ENCODE assay signal across 11 cellular contexts in the genomic region with DNA sequence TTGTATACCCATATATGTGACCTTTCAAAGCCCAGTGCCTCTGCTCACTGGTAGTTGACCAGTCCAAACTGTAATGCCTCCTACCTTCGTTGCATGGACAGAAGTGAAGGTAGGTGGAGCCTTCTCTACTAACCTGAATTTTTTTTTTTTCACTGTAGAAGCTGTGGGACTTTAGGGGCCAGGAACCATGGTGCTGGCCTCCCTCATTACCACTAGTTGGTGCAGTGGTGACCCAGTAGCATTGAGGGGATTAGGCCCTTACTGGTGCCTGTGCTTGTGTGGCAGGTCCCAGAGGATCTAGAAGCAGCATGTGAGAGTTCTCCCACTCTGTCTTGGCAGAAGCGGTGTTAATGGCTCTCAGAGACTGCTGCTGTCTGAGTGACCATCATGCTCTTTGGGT. TPM values are rescaled to one million over a fixed set of nuclear protein-coding genes. Genes with fewer than 3 reads are reported as not detected.
DNase-seq lines count a peak whose midpoint lies in the region; ATAC-seq and TF ChIP-seq lines count a peak whose summit lies in the region.
"Had no signal": no experiment of that assay in that cellular context is flagged by ENCODE, and none has a peak within 500 bp of the region (broad histone marks: within the 10 kb centered on the region; RNA-seq: fewer than 3 reads in every experiment).

No MANE protein-coding gene starts in this region.

- intact Hi-C loops in Right ventricle myocardium inferior (cut with DNase I), result no loop called here

- H3K27me3 Mint-ChIP-seq in WTC11 (ENCODE audit: low read depth) (peaks cover 26% of the 10 kb centered on the region), neural crest cell (ENCODE audit: low read depth) (peaks cover 35% of the 10 kb centered on the region)
- peaks cover 16% of the 10 kb centered on the region for H3K27me3 Mint-ChIP-seq in activated CD8-positive, alpha-beta T cell treated with anti-CD3 and anti-CD28 coated beads, Interleukin-2, amount 10 ng/mL, durations not matched to agents 7 days and 5 days (ENCODE audit: low read depth)

- no peaks in the 10 kb centered on the region for H3K9me3 Mint-ChIP-seq in WTC11
- H3K9me3 Mint-ChIP-seq in neural crest cell, result no peaks in the 10 kb centered on the region
- H3K9me3 Mint-ChIP-seq in activated CD8-positive, alpha-beta T cell treated with anti-CD3 and anti-CD28 coated beads, Interleukin-2, amount 10 ng/mL, durations not matched to agents 7 days and 5 days (ENCODE audit: insufficient read depth), result no peaks in the 10 kb centered on the region

- CTCF ChIA-PET in WTC11 (lab: Charles Lee), result interaction anchor here (1.1 to 4.2 kb wide), 7 partner anchors 10 to 212 kb away, joined by 3 to 21 read pairs (median 5); no protein-coding TSS in a partner anchor
- CTCF ChIA-PET in activated CD8-positive, alpha-beta T cell treated with anti-CD3 and anti-CD28 coated beads, Interleukin-2, amount 10 ng/mL, durations not matched to agents 7 days and 5 days (lab: Charles Lee), result interaction anchor here (1.4 kb wide), 1 partner anchor 18 kb away, joined by 3 read pairs; no protein-coding TSS in a partner anchor

- TF ChIP-seq CTCF in WTC11 (IDR thresholded peaks at IDR 0.05), result no peak
- TF ChIP-seq CTCF in neural crest cell (conservative IDR thresholded peaks at IDR 0.05), result no peak

- POLR2A ChIA-PET in WTC11 (lab: Charles Lee), result interaction anchor here (0.8 kb wide), 1 partner anchor 31 kb away, joined by 3 read pairs; no protein-coding TSS in a partner anchor
- POLR2A ChIA-PET in activated CD8-positive, alpha-beta T cell treated with anti-CD3 and anti-CD28 coated beads, Interleukin-2, amount 10 ng/mL, durations not matched to agents 7 days and 5 days (lab: Charles Lee), result interaction anchor here (0.6 kb wide), 1 partner anchor 1703 kb away, joined by 3 read pairs; no protein-coding TSS in a partner anchor

- H3K27ac Mint-ChIP-seq in WTC11 (peak overlapping the region; percentile 70; the same call in 1 of the 2 replicates), neural crest cell (ENCODE audit: unreplicated experiment) (no peak overlapping the region)
- H3K27ac Mint-ChIP-seq in activated CD8-positive, alpha-beta T cell treated with anti-CD3 and anti-CD28 coated beads, Interleukin-2, amount 10 ng/mL, durations not matched to agents 7 days and 5 days, result no peak overlapping the region

- DNase-seq in SIG-M5 treated with dmso at 0.1 percent for 504 hours (lab: John Stamatoyannopoulos, UW; ENCODE audit: unreplicated experiment), result peak; percentile 39
- DNase-seq in SIG-M5 (lab: John Stamatoyannopoulos, UW), result no peak
- DNase-seq in HT-29 (ENCODE audit: low spot score), result peak; percentile 21
- peak; percentile 34 for DNase-seq in WTC11 (ENCODE audit: low spot score)
- DNase-seq in neural crest cell (ENCODE audit: low read depth, low spot score), result no peak
- no peak for DNase-seq in activated CD8-positive, alpha-beta T cell treated with anti-CD3 and anti-CD28 coated beads, Interleukin-2, amount 10 ng/mL, durations not matched to agents 7 days and 5 days
- no peak for DNase-seq in Right ventricle myocardium inferior (ENCODE audit: missing footprints)
- DNase-seq: Right ventricle myocardium superior, trophoblast cell had no signal

- H3K4me1 Mint-ChIP-seq in WTC11, result peaks cover 28% of the 10 kb centered on the region
- peaks cover 13% of the 10 kb centered on the region for H3K4me1 Mint-ChIP-seq in neural crest cell
- peaks cover 10% of the 10 kb centered on the region for H3K4me1 Mint-ChIP-seq in activated CD8-positive, alpha-beta T cell treated with anti-CD3 and anti-CD28 coated beads, Interleukin-2, amount 10 ng/mL, durations not matched to agents 7 days and 5 days (ENCODE audit: low read depth)

- H3K4me3 Mint-ChIP-seq in WTC11 (peak overlapping the region; percentile 42; the same call in 1 of the 2 replicates), neural crest cell (peak overlapping the region; percentile 54)
- no peak overlapping the region for H3K4me3 Mint-ChIP-seq in activated CD8-positive, alpha-beta T cell treated with anti-CD3 and anti-CD28 coated beads, Interleukin-2, amount 10 ng/mL, durations not matched to agents 7 days and 5 days

- peak; percentile 19 for ATAC-seq in WTC11
- ATAC-seq in activated CD8-positive, alpha-beta T cell treated with anti-CD3 and anti-CD28 coated beads, Interleukin-2, amount 10 ng/mL, durations not matched to agents 7 days and 5 days, result no peak
- no peak for ATAC-seq in GM21526 (IDR thresholded peaks at IDR 0.05; ENCODE audit: low FRiP score, unreplicated experiment)
- ATAC-seq in Right ventricle myocardium inferior, result no peak
- ATAC-seq: activated CD4-positive, CD25-positive, alpha-beta regulatory T cell treated with anti-CD3 and anti-CD28 coated beads, Interleukin-2, amount 50 U/mL, for 24 hours had no signal

- H3K36me3 Mint-ChIP-seq in WTC11, result no peaks in the 10 kb centered on the region
- H3K36me3 Mint-ChIP-seq in neural crest cell (ENCODE audit: low read depth), result no peaks in the 10 kb centered on the region
- H3K36me3 Mint-ChIP-seq in activated CD8-positive, alpha-beta T cell treated with anti-CD3 and anti-CD28 coated beads, Interleukin-2, amount 10 ng/mL, durations not matched to agents 7 days and 5 days (ENCODE audit: low read depth), result no peaks in the 10 kb centered on the region

TF ChIP-seq in WTC11, 78 proteins besides CTCF, POLR2A, EP300 and RAD21 (continues in another document):
- no peak for TF ChIP-seq IRF2 (CRISPR knock-in tag; IDR thresholded peaks at IDR 0.05; ENCODE audit: borderline replicate concordance, low read depth)
- TF ChIP-seq, protein P1, sequence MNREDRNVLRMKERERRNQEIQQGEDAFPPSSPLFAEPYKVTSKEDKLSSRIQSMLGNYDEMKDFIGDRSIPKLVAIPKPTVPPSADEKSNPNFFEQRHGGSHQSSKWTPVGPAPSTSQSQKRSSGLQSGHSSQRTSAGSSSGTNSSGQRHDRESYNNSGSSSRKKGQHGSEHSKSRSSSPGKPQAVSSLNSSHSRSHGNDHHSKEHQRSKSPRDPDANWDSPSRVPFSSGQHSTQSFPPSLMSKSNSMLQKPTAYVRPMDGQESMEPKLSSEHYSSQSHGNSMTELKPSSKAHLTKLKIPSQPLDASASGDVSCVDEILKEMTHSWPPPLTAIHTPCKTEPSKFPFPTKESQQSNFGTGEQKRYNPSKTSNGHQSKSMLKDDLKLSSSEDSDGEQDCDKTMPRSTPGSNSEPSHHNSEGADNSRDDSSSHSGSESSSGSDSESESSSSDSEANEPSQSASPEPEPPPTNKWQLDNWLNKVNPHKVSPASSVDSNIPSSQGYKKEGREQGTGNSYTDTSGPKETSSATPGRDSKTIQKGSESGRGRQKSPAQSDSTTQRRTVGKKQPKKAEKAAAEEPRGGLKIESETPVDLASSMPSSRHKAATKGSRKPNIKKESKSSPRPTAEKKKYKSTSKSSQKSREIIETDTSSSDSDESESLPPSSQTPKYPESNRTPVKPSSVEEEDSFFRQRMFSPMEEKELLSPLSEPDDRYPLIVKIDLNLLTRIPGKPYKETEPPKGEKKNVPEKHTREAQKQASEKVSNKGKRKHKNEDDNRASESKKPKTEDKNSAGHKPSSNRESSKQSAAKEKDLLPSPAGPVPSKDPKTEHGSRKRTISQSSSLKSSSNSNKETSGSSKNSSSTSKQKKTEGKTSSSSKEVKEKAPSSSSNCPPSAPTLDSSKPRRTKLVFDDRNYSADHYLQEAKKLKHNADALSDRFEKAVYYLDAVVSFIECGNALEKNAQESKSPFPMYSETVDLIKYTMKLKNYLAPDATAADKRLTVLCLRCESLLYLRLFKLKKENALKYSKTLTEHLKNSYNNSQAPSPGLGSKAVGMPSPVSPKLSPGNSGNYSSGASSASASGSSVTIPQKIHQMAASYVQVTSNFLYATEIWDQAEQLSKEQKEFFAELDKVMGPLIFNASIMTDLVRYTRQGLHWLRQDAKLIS (CRISPR knock-in tag; IDR thresholded peaks at IDR 0.05; ENCODE audit: borderline replicate concordance), result no peak
- TF ChIP-seq, protein P2, sequence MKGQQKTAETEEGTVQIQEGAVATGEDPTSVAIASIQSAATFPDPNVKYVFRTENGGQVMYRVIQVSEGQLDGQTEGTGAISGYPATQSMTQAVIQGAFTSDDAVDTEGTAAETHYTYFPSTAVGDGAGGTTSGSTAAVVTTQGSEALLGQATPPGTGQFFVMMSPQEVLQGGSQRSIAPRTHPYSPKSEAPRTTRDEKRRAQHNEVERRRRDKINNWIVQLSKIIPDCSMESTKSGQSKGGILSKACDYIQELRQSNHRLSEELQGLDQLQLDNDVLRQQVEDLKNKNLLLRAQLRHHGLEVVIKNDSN (CRISPR knock-in tag; IDR thresholded peaks at IDR 0.05), result no peak
- no peak for TF ChIP-seq SP1 (CRISPR knock-in tag; conservative IDR thresholded peaks at IDR 0.05)
- TF ChIP-seq ZBTB21 (CRISPR knock-in tag; IDR thresholded peaks at IDR 0.05; ENCODE audit: borderline replicate concordance), result no peak

RNA-seq across cellular contexts. Expression of a gene that starts 2.3 kb away (rescaled TPM):
- 9.9 and 12.4 TPM in 2 replicates for total RNA-seq in HT-29 (2014; rRNA removed; shearing (Covaris generic))
- total RNA-seq in WTC11 (2021), result 26.1 to 28.5 TPM (median 27.4 TPM) in 3 replicates
- total RNA-seq in neural crest cell, result 10.8 and 11.7 TPM in 2 replicates
- total RNA-seq in activated CD8-positive, alpha-beta T cell treated with anti-CD3 and anti-CD28 coated beads, Interleukin-2, amount 10 ng/mL, durations not matched to agents 7 days and 5 days, result 1 to 10 TPM; 2.5 to 4.1 TPM
- 15.3 TPM for total RNA-seq in Right ventricle myocardium inferior

RNA-seq across cellular contexts. Expression of a gene that starts 56.5 kb away (rescaled TPM):
- total RNA-seq in HT-29 (2014; rRNA removed; shearing (Covaris generic)), result 1.6 and 2.7 TPM in 2 replicates
- total RNA-seq in WTC11 (2021) (15.9 to 18.4 TPM (median 16.9 TPM) in 3 replicates), neural crest cell (16.1 and 16.9 TPM in 2 replicates), Right ventricle myocardium inferior (6.3 TPM)
- total RNA-seq in activated CD8-positive, alpha-beta T cell treated with anti-CD3 and anti-CD28 coated beads, Interleukin-2, amount 10 ng/mL, durations not matched to agents 7 days and 5 days, result 1 to 10 TPM; 7.7 to 8.1 TPM

Comparison
In these comparisons a context has a peak if more than half of its experiments do, and no peak if none do; other contexts are left out.
1. DNase-seq: peak in SIG-M5 treated with dmso at 0.1 percent for 504 hours (single experiment), HT-29 (single experiment) and WTC11 (single experiment); none in SIG-M5 (single experiment), neural crest cell (single experiment), activated CD8-positive, alpha-beta T cell treated with anti-CD3 and anti-CD28 coated beads, Interleukin-2, amount 10 ng/mL, durations not matched to agents 7 days and 5 days (single experiment) and Right ventricle myocardium inferior (single experiment).